8 cellular contexts compared by ENCODE assay signal in genomic region chr22:46066691-46067090, GRCh38.
DNase-seq lines count a peak whose midpoint lies in the region; ATAC-seq lines count a peak whose summit lies in the region.

No MANE protein-coding gene starts in this region.

- peak overlapping the region in 4 of 7 donors; percentile 19 to 85 (median 70) for H3K27ac Mint-ChIP-seq in CD4-positive, alpha-beta memory T cell
- H3K27ac Mint-ChIP-seq in natural killer cell treated with Interleukin-12 subunit alpha and Interleukin-12 subunit beta and Interleukin-15 and Interleukin-18, amount 100 ng/mL, for 72 hours, result peak overlapping the region; percentile 53 to 79

- no peak overlapping the region for H3K4me3 ChIP-seq in CD4-positive, alpha-beta memory T cell (ENCODE audit: low read length in 2 of 2)

- intact Hi-C loops in CD4-positive, alpha-beta memory T cell (cut with micrococcal nuclease), result loop anchor here (1.0 kb wide), 1 partner anchor 8 kb away; no protein-coding TSS in a partner anchor

- no peak overlapping the region for H3K27ac ChIP-seq in CD4-positive, alpha-beta memory T cell (ENCODE audit: low read depth, low read length)

- peak overlapping the region in 1 of 8 donors; percentile 20 for H3K4me3 Mint-ChIP-seq in CD4-positive, alpha-beta memory T cell
- peak overlapping the region; percentile 41 for H3K4me3 Mint-ChIP-seq in natural killer cell treated with Interleukin-12 subunit alpha and Interleukin-12 subunit beta and Interleukin-15 and Interleukin-18, amount 100 ng/mL, for 72 hours

- H3K4me1 Mint-ChIP-seq in CD4-positive, alpha-beta memory T cell, result peaks cover 10 to 64% (median 51%) of the 10 kb centered on the region in 4 donors
- H3K4me1 Mint-ChIP-seq in natural killer cell treated with Interleukin-12 subunit alpha and Interleukin-12 subunit beta and Interleukin-15 and Interleukin-18, amount 100 ng/mL, for 72 hours (ENCODE audit: low read depth in 2 of 2), result peaks cover 29 to 30% of the 10 kb centered on the region in 2 donors

- no peaks in the 10 kb centered on the region for H3K9me3 Mint-ChIP-seq in CD4-positive, alpha-beta memory T cell
- H3K9me3 Mint-ChIP-seq in natural killer cell treated with Interleukin-12 subunit alpha and Interleukin-12 subunit beta and Interleukin-15 and Interleukin-18, amount 100 ng/mL, for 72 hours, result no peaks in the 10 kb centered on the region

- no peak for ATAC-seq in natural killer cell treated with Interleukin-12 subunit alpha and Interleukin-12 subunit beta and Interleukin-15 and Interleukin-18, amount 100 ng/mL, for 72 hours
- ATAC-seq in GM18511 (IDR thresholded peaks at IDR 0.05; ENCODE audit: unreplicated experiment), result no peak
- no peak for ATAC-seq in HG03521 (IDR thresholded peaks at IDR 0.05; ENCODE audit: unreplicated experiment)
- no peak for ATAC-seq in HG02970 (IDR thresholded peaks at IDR 0.05; ENCODE audit: low FRiP score, unreplicated experiment)

- CTCF ChIA-PET in CD4-positive, alpha-beta memory T cell (lab: Charles Lee; ENCODE audit: partially characterized antibody), result interaction anchor here (0.6 kb wide), 1 partner anchor 795 kb away, joined by 3 read pairs; no protein-coding TSS in a partner anchor

- H3K27me3 ChIP-seq in CD4-positive, alpha-beta memory T cell (ENCODE audit: insufficient read depth, low read length), result no peaks in the 10 kb centered on the region

- peaks cover 0 to 9% of the 10 kb centered on the region in 2 donors for H3K36me3 Mint-ChIP-seq in CD4-positive, alpha-beta memory T cell
- H3K36me3 Mint-ChIP-seq in natural killer cell treated with Interleukin-12 subunit alpha and Interleukin-12 subunit beta and Interleukin-15 and Interleukin-18, amount 100 ng/mL, for 72 hours, result no peaks in the 10 kb centered on the region

- H3K4me1 ChIP-seq in CD4-positive, alpha-beta memory T cell (ENCODE audit: insufficient read depth, low read length), result peaks cover 39% of the 10 kb centered on the region

- POLR2A ChIA-PET in CD4-positive, alpha-beta memory T cell (lab: Charles Lee; ENCODE audit: partially characterized antibody), result interaction anchor here (1.6 kb wide), 1 partner anchor 13 kb away, joined by 8 read pairs; no protein-coding TSS in a partner anchor

- DNase-seq in CD4-positive, alpha-beta memory T cell, result no peak
- DNase-seq in NCI-H1105 (lab: John Stamatoyannopoulos, UW), result peak; percentile 53
- peak; percentile 73 for DNase-seq in dermis blood vessel endothelial cell
- DNase-seq in natural killer cell treated with Interleukin-12 subunit alpha and Interleukin-12 subunit beta and Interleukin-15 and Interleukin-18, amount 100 ng/mL, for 72 hours (ENCODE audit: low spot score), result no peak
- DNase-seq in activated gamma-delta T cell treated with Interleukin-2 at 50 U/mL for 16 hours, result no peak

- no peaks in the 10 kb centered on the region for H3K36me3 ChIP-seq in CD4-positive, alpha-beta memory T cell (ENCODE audit: insufficient read depth, low read length)

- no peaks in the 10 kb centered on the region for H3K27me3 Mint-ChIP-seq in CD4-positive, alpha-beta memory T cell
- H3K27me3 Mint-ChIP-seq in natural killer cell treated with Interleukin-12 subunit alpha and Interleukin-12 subunit beta and Interleukin-15 and Interleukin-18, amount 100 ng/mL, for 72 hours, result no peaks in the 10 kb centered on the region

- no peaks in the 10 kb centered on the region for H3K9me3 ChIP-seq in CD4-positive, alpha-beta memory T cell (ENCODE audit: control insufficient read depth in 1 of 2, low read length in 2 of 2)

Comparison
In these comparisons a context has a peak if more than half of its experiments do, and no peak if none do; other contexts are left out.
1. DNase-seq: peak in NCI-H1105 (single experiment) and dermis blood vessel endothelial cell (single experiment); none in CD4-positive, alpha-beta memory T cell (0 of 5), natural killer cell treated with Interleukin-12 subunit alpha and Interleukin-12 subunit beta and Interleukin-15 and Interleukin-18, amount 100 ng/mL, for 72 hours (single experiment) and activated gamma-delta T cell treated with Interleukin-2 at 50 U/mL for 16 hours (single experiment).